20 cellular contexts compared by ENCODE assay signal in the genomic region with DNA sequence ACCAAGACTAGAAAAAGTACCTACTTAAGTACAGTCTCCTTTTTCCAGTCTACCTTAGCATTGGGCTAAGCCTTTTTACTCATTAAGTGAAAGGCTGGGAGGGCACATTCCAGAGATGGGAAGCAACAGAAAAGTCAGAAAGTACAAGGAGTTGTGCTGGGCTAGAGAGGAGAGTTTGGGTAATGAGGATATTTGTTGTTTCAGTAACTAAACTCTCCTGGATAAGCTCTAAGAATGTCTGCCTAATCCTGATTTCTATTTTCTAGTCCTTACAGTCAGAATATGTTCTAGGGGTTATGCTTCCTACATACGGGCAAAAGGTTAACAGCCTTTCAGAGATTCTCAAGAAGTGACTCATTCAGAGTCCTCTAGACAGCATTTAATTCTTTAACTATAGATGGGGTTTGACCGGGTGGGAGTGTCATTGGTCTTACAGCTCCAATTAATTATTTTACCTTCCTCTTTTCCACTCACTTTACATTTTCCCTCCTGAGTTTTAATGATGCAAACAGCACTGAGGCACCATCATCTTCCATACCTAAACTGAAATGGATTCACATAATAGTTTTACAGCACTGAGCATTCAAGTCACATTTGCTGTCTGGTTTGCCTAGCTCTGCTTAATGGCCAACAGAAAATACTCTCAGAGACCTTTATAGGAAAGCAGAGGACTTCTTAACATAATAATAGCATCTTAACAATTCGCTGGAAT. TPM values are rescaled to one million over a fixed set of nuclear protein-coding genes. Genes with fewer than 3 reads are reported as not detected.
DNase-seq lines count a peak whose midpoint lies in the region; ATAC-seq and TF ChIP-seq lines count a peak whose summit lies in the region.
"Had no signal": no experiment of that assay in that cellular context is flagged by ENCODE, and none has a peak within 500 bp of the region (broad histone marks: within the 10 kb centered on the region; RNA-seq: fewer than 3 reads in every experiment).

No MANE protein-coding gene starts in this region.

- no peaks in the 10 kb centered on the region for H3K36me3 Mint-ChIP-seq in Calu3 (ENCODE audit: insufficient read depth, unreplicated experiment)
- peaks cover under 1% of the 10 kb centered on the region for H3K36me3 Mint-ChIP-seq in mesothelial cell of epicardium
- H3K36me3 Mint-ChIP-seq in activated CD8-positive, alpha-beta T cell treated with anti-CD3 and anti-CD28 coated beads for 36 hours (ENCODE audit: low read depth): no peaks in the 10 kb centered on the region
- no peaks in the 10 kb centered on the region for H3K36me3 Mint-ChIP-seq in natural killer cell treated with Interleukin-12 subunit alpha and Interleukin-12 subunit beta and Interleukin-15 and Interleukin-18, amount 100 ng/mL, for 72 hours
- H3K36me3 Mint-ChIP-seq: naive thymus-derived CD4-positive, alpha-beta T cell had no signal

- no peaks in the 10 kb centered on the region for H3K27me3 ChIP-seq in SJCRH30
- no peaks in the 10 kb centered on the region for H3K27me3 ChIP-seq in fibroblast of lung (ENCODE audit: control insufficient read depth, insufficient read depth, low read length)
- H3K27me3 ChIP-seq: gastrocnemius medialis had no signal

- ATAC-seq in HG03439 (IDR thresholded peaks at IDR 0.05; ENCODE audit: unreplicated experiment): no peak
- ATAC-seq in activated CD8-positive, alpha-beta T cell treated with anti-CD3 and anti-CD28 coated beads for 36 hours: no peak
- ATAC-seq in natural killer cell treated with Interleukin-12 subunit alpha and Interleukin-12 subunit beta and Interleukin-15 and Interleukin-18, amount 100 ng/mL, for 72 hours: no peak
- ATAC-seq: activated CD4-positive, alpha-beta T cell treated with anti-CD3 and anti-CD28 coated beads for 36 hours; activated T-cell treated with anti-CD3 and anti-CD28 coated beads, Interleukin-2, amount 50 U/mL, for 72 hours; gastrocnemius medialis; naive thymus-derived CD4-positive, alpha-beta T cell had no signal

- H3K4me2 ChIP-seq in fibroblast of lung (ENCODE audit: extremely low read depth, insufficient read depth, low read length): no peak overlapping the region

- no TSS peak for BruUV-seq in Calu3 (replicated peaks; lab: Mats Ljungman, UMichigan)

- H2AFZ ChIP-seq in fibroblast of lung (ENCODE audit: low read length): no peak overlapping the region

- no peaks in the 10 kb centered on the region for H3K9me3 ChIP-seq in SJCRH30 (replicated peaks)
- no peaks in the 10 kb centered on the region for H3K9me3 ChIP-seq in fibroblast of lung (ENCODE audit: control insufficient read depth, insufficient read depth, low read depth, low read length)
- H3K9me3 ChIP-seq: adrenal gland, gastrocnemius medialis had no signal

- peaks cover 1% of the 10 kb centered on the region for H3K9me3 Mint-ChIP-seq in Calu3 (ENCODE audit: low read depth, unreplicated experiment)
- peaks cover 11% of the 10 kb centered on the region for H3K9me3 Mint-ChIP-seq in mesothelial cell of epicardium
- H3K9me3 Mint-ChIP-seq in activated CD8-positive, alpha-beta T cell treated with anti-CD3 and anti-CD28 coated beads for 36 hours: no peaks in the 10 kb centered on the region
- no peaks in the 10 kb centered on the region for H3K9me3 Mint-ChIP-seq in natural killer cell treated with Interleukin-12 subunit alpha and Interleukin-12 subunit beta and Interleukin-15 and Interleukin-18, amount 100 ng/mL, for 72 hours
- H3K9me3 Mint-ChIP-seq: activated T-cell treated with anti-CD3 and anti-CD28 coated beads, Interleukin-2, amount 50 U/mL, for 72 hours; naive thymus-derived CD4-positive, alpha-beta T cell; stimulated activated naive CD8-positive, alpha-beta T cell treated with anti-CD3 and anti-CD28 coated beads, Interleukin-15, Interleukin-2, amounts not matched to agents 100 ng/mL and 50 ng/mL, for 24 hours had no signal

- TF ChIP-seq CTCF in Calu3 (IDR thresholded peaks at IDR 0.05; ENCODE audit: unreplicated experiment): no peak
- no peak for TF ChIP-seq CTCF in fibroblast of lung (conservative IDR thresholded peaks at IDR 0.05 in 1 of 2, IDR thresholded peaks at IDR 0.05 in 1 of 2; ENCODE audit: low read depth in 1 of 2, low read length in 2 of 2)
- TF ChIP-seq CTCF in mesothelial cell of epicardium (IDR thresholded peaks at IDR 0.05; ENCODE audit: unreplicated experiment): no peak
- TF ChIP-seq CTCF in activated CD8-positive, alpha-beta T cell treated with anti-CD3 and anti-CD28 coated beads for 36 hours (IDR thresholded peaks at IDR 0.05): no peak

- DNase-seq in Calu3 (no peak), SJCRH30 (peak; percentile 4 to 32), fibroblast of lung (ENCODE audit: low read depth in 2 of 2) (peak; percentile 11 to 36), mesothelial cell of epicardium (ENCODE audit: low spot score in 2 of 2, unreplicated experiment in 2 of 2) (no peak), AG08395 (ENCODE audit: low spot score) (no peak)
- no peak for DNase-seq in activated CD8-positive, alpha-beta T cell treated with anti-CD3 and anti-CD28 coated beads for 36 hours
- DNase-seq in natural killer cell treated with Interleukin-12 subunit alpha and Interleukin-12 subunit beta and Interleukin-15 and Interleukin-18, amount 100 ng/mL, for 72 hours (ENCODE audit: low spot score): no peak
- DNase-seq: activated CD4-positive, alpha-beta T cell treated with anti-CD3 and anti-CD28 coated beads for 36 hours; activated T-cell treated with anti-CD3 and anti-CD28 coated beads, Interleukin-2, amount 50 U/mL, for 72 hours; adrenal gland; gastrocnemius medialis; GOT3; islet precursor cell; naive thymus-derived CD4-positive, alpha-beta T cell; NCI-H2029 treated with DMSO at 0.1 percent for 48 hours; NCI-H748 treated with DMSO at 0.1 percent for 48 hours had no signal

- H3K79me2 ChIP-seq in fibroblast of lung (ENCODE audit: control insufficient read depth, insufficient read depth, low read length): no peaks in the 10 kb centered on the region

- no peaks in the 10 kb centered on the region for H3K27me3 Mint-ChIP-seq in Calu3 (ENCODE audit: unreplicated experiment)
- H3K27me3 Mint-ChIP-seq in mesothelial cell of epicardium (ENCODE audit: low read depth): no peaks in the 10 kb centered on the region
- H3K27me3 Mint-ChIP-seq in activated CD8-positive, alpha-beta T cell treated with anti-CD3 and anti-CD28 coated beads for 36 hours: no peaks in the 10 kb centered on the region
- peaks cover 11 to 33% of the 10 kb centered on the region in 2 donors for H3K27me3 Mint-ChIP-seq in natural killer cell treated with Interleukin-12 subunit alpha and Interleukin-12 subunit beta and Interleukin-15 and Interleukin-18, amount 100 ng/mL, for 72 hours
- H3K27me3 Mint-ChIP-seq: stimulated activated naive CD8-positive, alpha-beta T cell treated with anti-CD3 and anti-CD28 coated beads, Interleukin-15, Interleukin-2, amounts not matched to agents 100 ng/mL and 50 ng/mL, for 24 hours had no signal

- H3K27ac ChIP-seq in SJCRH30 (no peak overlapping the region; the same call in 1 of the 2 replicates), fibroblast of lung (ENCODE audit: insufficient read depth, low read length) (no peak overlapping the region)
- H3K27ac ChIP-seq: adrenal gland, gastrocnemius medialis had no signal

- H3K4me3 Mint-ChIP-seq in Calu3 (ENCODE audit: low read depth, unreplicated experiment) (no peak overlapping the region), mesothelial cell of epicardium (no peak overlapping the region)
- H3K4me3 Mint-ChIP-seq in activated CD8-positive, alpha-beta T cell treated with anti-CD3 and anti-CD28 coated beads for 36 hours: no peak overlapping the region
- no peak overlapping the region for H3K4me3 Mint-ChIP-seq in natural killer cell treated with Interleukin-12 subunit alpha and Interleukin-12 subunit beta and Interleukin-15 and Interleukin-18, amount 100 ng/mL, for 72 hours
- H3K4me3 Mint-ChIP-seq: activated CD4-positive, alpha-beta T cell treated with anti-CD3 and anti-CD28 coated beads for 36 hours; activated T-cell treated with anti-CD3 and anti-CD28 coated beads, Interleukin-2, amount 50 U/mL, for 72 hours; naive thymus-derived CD4-positive, alpha-beta T cell; stimulated activated naive CD8-positive, alpha-beta T cell treated with anti-CD3 and anti-CD28 coated beads, Interleukin-15, Interleukin-2, amounts not matched to agents 100 ng/mL and 50 ng/mL, for 24 hours had no signal

- no peaks in the 10 kb centered on the region for H3K36me3 ChIP-seq in SJCRH30
- no peaks in the 10 kb centered on the region for H3K36me3 ChIP-seq in fibroblast of lung (ENCODE audit: control insufficient read depth, insufficient read depth, low read length)
- H3K36me3 ChIP-seq: adrenal gland, gastrocnemius medialis had no signal

- no peak overlapping the region for H3K9ac ChIP-seq in fibroblast of lung (ENCODE audit: insufficient read depth, low read length)

- H3K4me1 Mint-ChIP-seq in Calu3 (ENCODE audit: low read depth, unreplicated experiment) (peaks cover 53% of the 10 kb centered on the region), mesothelial cell of epicardium (peaks cover 53% of the 10 kb centered on the region)
- H3K4me1 Mint-ChIP-seq in activated CD8-positive, alpha-beta T cell treated with anti-CD3 and anti-CD28 coated beads for 36 hours (ENCODE audit: low read depth): no peaks in the 10 kb centered on the region
- H3K4me1 Mint-ChIP-seq in natural killer cell treated with Interleukin-12 subunit alpha and Interleukin-12 subunit beta and Interleukin-15 and Interleukin-18, amount 100 ng/mL, for 72 hours (ENCODE audit: low read depth in 2 of 2): no peaks in the 10 kb centered on the region
- H3K4me1 Mint-ChIP-seq: activated CD4-positive, alpha-beta T cell treated with anti-CD3 and anti-CD28 coated beads for 36 hours; naive thymus-derived CD4-positive, alpha-beta T cell had no signal

- H3K4me1 ChIP-seq in SJCRH30 (peaks cover 14% of the 10 kb centered on the region; the same call in 1 of the 2 replicates), fibroblast of lung (ENCODE audit: control insufficient read depth, extremely low read depth, insufficient read depth, low read length) (no peaks in the 10 kb centered on the region)
- H3K4me1 ChIP-seq: adrenal gland, gastrocnemius medialis had no signal

- CTCF ChIA-PET in Calu3 (lab: Charles Lee): interaction anchor here (0.8 to 1.6 kb wide), 4 partner anchors 8 to 105 kb away, joined by 3 to 6 read pairs (median 4); no protein-coding TSS in a partner anchor
- CTCF ChIA-PET in activated CD8-positive, alpha-beta T cell treated with anti-CD3 and anti-CD28 coated beads for 36 hours (lab: Charles Lee): no interaction called here

- POLR2A ChIA-PET in activated CD8-positive, alpha-beta T cell treated with anti-CD3 and anti-CD28 coated beads for 36 hours (lab: Charles Lee): no interaction called here

- H3K4me3 ChIP-seq in SJCRH30: no peak overlapping the region
- no peak overlapping the region for H3K4me3 ChIP-seq in fibroblast of lung (replicated peaks in 1 of 4; ENCODE audit: control extremely low read depth in 1 of 4, insufficient read depth in 1 of 4, low read depth in 3 of 4, low read length in 4 of 4)
- H3K4me3 ChIP-seq: adrenal gland, gastrocnemius medialis had no signal

- intact Hi-C loops in Calu3 (cut with micrococcal nuclease; ENCODE audit: unreplicated experiment): loop anchor here (5.0 kb wide), 2 partner anchors 33 to 98 kb away; no protein-coding TSS in a partner anchor
- intact Hi-C loops in activated CD8-positive, alpha-beta T cell treated with anti-CD3 and anti-CD28 coated beads for 36 hours (cut with micrococcal nuclease): no loop called here

- H3K27ac Mint-ChIP-seq in Calu3 (ENCODE audit: unreplicated experiment): peak overlapping the region; percentile 87
- H3K27ac Mint-ChIP-seq in mesothelial cell of epicardium: peak overlapping the region; percentile 69
- H3K27ac Mint-ChIP-seq in activated CD8-positive, alpha-beta T cell treated with anti-CD3 and anti-CD28 coated beads for 36 hours: no peak overlapping the region
- no peak overlapping the region for H3K27ac Mint-ChIP-seq in natural killer cell treated with Interleukin-12 subunit alpha and Interleukin-12 subunit beta and Interleukin-15 and Interleukin-18, amount 100 ng/mL, for 72 hours
- H3K27ac Mint-ChIP-seq: activated CD4-positive, alpha-beta T cell treated with anti-CD3 and anti-CD28 coated beads for 36 hours; activated T-cell treated with anti-CD3 and anti-CD28 coated beads, Interleukin-2, amount 50 U/mL, for 72 hours; naive thymus-derived CD4-positive, alpha-beta T cell; stimulated activated naive CD8-positive, alpha-beta T cell treated with anti-CD3 and anti-CD28 coated beads, Interleukin-15, Interleukin-2, amounts not matched to agents 100 ng/mL and 50 ng/mL, for 24 hours had no signal

- no peaks in the 10 kb centered on the region for H4K20me1 ChIP-seq in fibroblast of lung (ENCODE audit: control insufficient read depth, extremely low read depth, insufficient read depth, low read length)

RNA-seq across cellular contexts. Expression of gene USP26, which starts 42.9 kb away (rescaled TPM):
- total RNA-seq in Calu3 (2022) (not detected in 2 replicates), fibroblast of lung (not detected in 2 replicates), mesothelial cell of epicardium (not detected in 3 replicates)
- not detected in 2 replicates for total RNA-seq in SJCRH30 (2014; rRNA removed; shearing (Covaris generic))
- polyA plus RNA-seq in fibroblast of lung: not detected in 2 replicates
- polyA plus RNA-seq in fibroblast of lung (2012): not detected in 2 replicates
- polyA minus RNA-seq in fibroblast of lung (ENCODE audit: low replicate concordance): not detected in 2 replicates
- total RNA-seq in activated CD8-positive, alpha-beta T cell treated with anti-CD3 and anti-CD28 coated beads for 36 hours: not detected
- not detected for total RNA-seq in natural killer cell treated with Interleukin-12 subunit alpha and Interleukin-12 subunit beta and Interleukin-15 and Interleukin-18, amount 100 ng/mL, for 72 hours
- total RNA-seq: activated CD4-positive, alpha-beta T cell treated with anti-CD3 and anti-CD28 coated beads for 36 hours; activated T-cell treated with anti-CD3 and anti-CD28 coated beads, Interleukin-2, amount 50 U/mL, for 72 hours; adrenal gland; dermis microvascular lymphatic vessel endothelial cell; gastrocnemius medialis; naive thymus-derived CD4-positive, alpha-beta T cell; T-helper 2 cell treated with Interferon-gamma antibody and Interleukin-4, amounts not matched to agents 100 ng/mL and 5 ng/mL, for 36 hours had no signal
- polyA plus RNA-seq: adrenal gland; naive thymus-derived CD4-positive, alpha-beta T cell had no signal

Comparison
In these comparisons a context has a peak if more than half of its experiments do, and no peak if none do; other contexts are left out.
1. DNase-seq: peak in SJCRH30 (2 of 2) and fibroblast of lung (2 of 2); none in Calu3 (single experiment), mesothelial cell of epicardium (0 of 2), AG08395 (single experiment), activated CD8-positive, alpha-beta T cell treated with anti-CD3 and anti-CD28 coated beads for 36 hours (single experiment) and natural killer cell treated with Interleukin-12 subunit alpha and Interleukin-12 subunit beta and Interleukin-15 and Interleukin-18, amount 100 ng/mL, for 72 hours (single experiment).
2. H3K27ac Mint-ChIP-seq: peak in Calu3 (single experiment) and mesothelial cell of epicardium (single experiment); none in activated CD8-positive, alpha-beta T cell treated with anti-CD3 and anti-CD28 coated beads for 36 hours (single experiment) and natural killer cell treated with Interleukin-12 subunit alpha and Interleukin-12 subunit beta and Interleukin-15 and Interleukin-18, amount 100 ng/mL, for 72 hours (0 of 2).